8 cellular contexts compared by ENCODE assay signal in the genomic region with DNA sequence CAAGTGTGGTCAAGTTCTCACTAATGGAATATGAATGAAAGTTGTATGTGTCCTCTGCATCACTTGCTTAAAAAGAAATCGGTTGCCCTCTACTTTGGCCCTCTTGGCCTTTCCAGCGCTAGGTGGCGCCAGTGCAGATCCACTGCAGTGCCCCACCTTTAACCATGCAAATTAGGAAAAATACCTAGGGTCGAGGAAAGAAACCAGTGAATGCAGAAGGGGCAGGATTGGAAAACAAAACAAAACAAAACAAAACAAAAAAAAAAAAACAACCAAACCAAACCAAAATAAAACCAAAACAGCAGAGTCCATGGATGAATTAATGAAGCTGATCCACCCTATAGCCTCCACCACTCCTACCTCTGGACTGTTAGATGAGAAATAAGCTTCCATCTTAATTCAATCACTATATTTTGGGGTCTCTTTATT.
DNase-seq lines count a peak whose midpoint lies in the region; ATAC-seq and TF ChIP-seq lines count a peak whose summit lies in the region.

No MANE protein-coding gene starts in this region.

- H3F3A ChIP-seq in DOHH2 (ENCODE audit: control insufficient read depth, insufficient read depth) = peaks cover 36% of the 10 kb centered on the region

- H3K9me3 ChIP-seq in DOHH2 (ENCODE audit: control insufficient read depth, insufficient read depth, low read length) = no peaks in the 10 kb centered on the region

- H3K36me3 ChIP-seq in DOHH2 (ENCODE audit: control insufficient read depth, low read length) = peaks cover 5% of the 10 kb centered on the region

- H3K27ac ChIP-seq in DOHH2 (ENCODE audit: low read depth, low read length) = no peak overlapping the region

- no peak for ATAC-seq in HG02840 (IDR thresholded peaks at IDR 0.05; ENCODE audit: low FRiP score, unreplicated experiment)
- no peak for ATAC-seq in GM19328 (IDR thresholded peaks at IDR 0.05; ENCODE audit: unreplicated experiment)

- no peak for TF ChIP-seq POLR2A in NB4 (IDR thresholded peaks at IDR 0.05; ENCODE audit: extremely low read depth, insufficient read length)

- TF ChIP-seq CTCF in DOHH2 (IDR thresholded peaks at IDR 0.05; ENCODE audit: low read depth, low read length, poor library complexity, severe bottlenecking) (peak; percentile 99), NB4 (IDR thresholded peaks at IDR 0.05; ENCODE audit: low read depth, low read length) (peak; percentile 94)

- peaks cover 15% of the 10 kb centered on the region for H3K79me2 ChIP-seq in DOHH2 (ENCODE audit: control insufficient read depth, low read length)

- H3K4me2 ChIP-seq in DOHH2 (ENCODE audit: low read length) = peak overlapping the region; percentile 63

- DNase-seq in NB4 (ENCODE audit: low read depth) (peak; percentile 76), T-helper 1 cell (peak; percentile 38 to 76 (median 62)), amygdala (lab: John Stamatoyannopoulos, UW) (peak in 37 of 56 donors; percentile 1 to 73 (median 16)), hypothalamus (lab: John Stamatoyannopoulos, UW) (peak in 38 of 51 donors; percentile 1 to 70 (median 34))
- DNase-seq in stimulated activated CD4-positive, alpha-beta T cell treated with anti-CD3 and anti-CD28 coated beads, Interleukin-12 subunit alpha, Interleukin-12 subunit beta, amount 100 ng/mL, for 48 hours (ENCODE audit: low read depth in 2 of 3, low spot score in 1 of 3) = peak; percentile 63 to 80 (median 77)

- peaks cover 59% of the 10 kb centered on the region for H3K4me1 ChIP-seq in DOHH2 (ENCODE audit: control insufficient read depth, low read length)

- H3K4me3 ChIP-seq in DOHH2 (ENCODE audit: low read length) = peak overlapping the region; percentile 38
- no peak overlapping the region for H3K4me3 ChIP-seq in NB4 (ENCODE audit: low read depth, low read length)

- no peaks in the 10 kb centered on the region for H4K20me1 ChIP-seq in DOHH2 (ENCODE audit: control insufficient read depth, insufficient read depth, low read depth, low read length)

- H3K27me3 ChIP-seq in DOHH2 (ENCODE audit: control insufficient read depth, low read length) = no peaks in the 10 kb centered on the region

- H3K9me2 ChIP-seq in DOHH2 (replicated peaks; ENCODE audit: control insufficient read depth, low read length) = no peaks in the 10 kb centered on the region

Comparison
In these comparisons a context has a peak if more than half of its experiments do, and no peak if none do; other contexts are left out.
1. DNase-seq: peak in every context shown above with its lines; median percentile 77 in stimulated activated CD4-positive, alpha-beta T cell treated with anti-CD3 and anti-CD28 coated beads, Interleukin-12 subunit alpha, Interleukin-12 subunit beta, amount 100 ng/mL, for 48 hours; 76 in NB4; 62 in T-helper 1 cell; 34 in hypothalamus; 16 in amygdala.